Comparison of ENCODE assay signal across 8 cellular contexts in the genomic region with DNA sequence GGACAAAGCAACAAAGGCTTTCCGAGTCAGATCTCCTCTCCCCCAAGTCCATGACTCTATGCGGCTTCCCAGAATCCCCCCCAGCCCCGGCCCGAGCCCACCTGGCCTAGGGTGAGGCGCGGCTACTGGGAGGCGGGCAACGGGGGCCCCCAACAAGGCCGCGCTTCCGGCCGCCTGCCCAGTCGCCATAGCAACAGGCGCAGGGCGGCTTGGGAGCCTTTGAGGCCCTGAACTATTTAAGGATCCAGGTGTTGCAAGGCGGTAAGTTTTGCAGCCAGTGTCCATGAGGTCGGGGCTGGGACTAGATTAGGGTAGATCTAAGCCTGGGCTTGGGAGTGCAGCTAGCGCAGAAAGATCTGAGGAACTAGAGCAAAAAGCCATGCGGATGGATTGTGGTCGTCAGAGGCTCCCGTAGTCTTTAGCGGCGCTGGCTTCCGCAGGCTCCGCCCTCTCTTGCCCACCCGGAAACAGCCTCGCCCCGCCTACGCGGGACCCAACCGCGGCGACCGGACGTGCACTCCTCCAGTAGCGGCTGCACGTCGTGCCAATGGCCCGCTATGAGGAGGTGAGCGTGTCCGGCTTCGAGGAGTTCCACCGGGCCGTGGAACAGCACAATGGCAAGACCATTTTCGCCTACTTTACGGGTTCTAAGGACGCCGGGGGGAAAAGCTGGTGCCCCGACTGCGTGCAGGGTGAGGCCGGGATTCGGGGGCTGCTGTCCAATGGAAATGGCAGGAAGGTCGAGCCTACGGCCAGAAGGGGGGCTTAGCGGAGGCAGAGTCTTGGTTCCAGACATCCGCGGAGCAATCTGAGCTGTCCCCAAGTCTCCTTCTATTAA. TPM values are rescaled to one million over a fixed set of nuclear protein-coding genes. Genes with fewer than 3 reads are reported as not detected.
DNase-seq lines count a peak whose midpoint lies in the region; ATAC-seq and TF ChIP-seq lines count a peak whose summit lies in the region.

A gene (minus strand): TSS at position 176 of the 838 bp plus-strand sequence. CDS start 5,608 bp downstream, outside the sequence.
A gene (plus strand): TSS at position 525 of the 838 bp plus-strand sequence. CDS start 23 bp downstream, at position 548.

- peak within 1 kb of the TSS; percentile 76 for H3K27ac ChIP-seq in CD4-positive, alpha-beta T cell (ENCODE audit: low read depth, low read length)
- peak within 1 kb of the TSS; percentile 89 for H3K27ac ChIP-seq in HL-60 (replicated peaks)

- H3K27ac Mint-ChIP-seq in CD4-positive, alpha-beta T cell, result peak within 1 kb of the TSS; percentile 95
- peak within 1 kb of the TSS; percentile 98 for H3K27ac Mint-ChIP-seq in activated CD8-positive, alpha-beta T cell treated with anti-CD3 and anti-CD28 coated beads, Interleukin-2, amount 10 ng/mL, durations not matched to agents 7 days and 5 days

- peak; percentile 71 to 91 (median 85) for DNase-seq in CD4-positive, alpha-beta T cell
- DNase-seq in HL-60 (ENCODE audit: low read depth in 1 of 2, low spot score in 1 of 2) (peak in 1 of 2 experiments; percentile 84), NK-92 (lab: John Stamatoyannopoulos, UW; ENCODE audit: unreplicated experiment) (peak; percentile 8), medulla oblongata (ENCODE audit: extremely low spot score) (peak; percentile 88)
- peak; percentile 95 for DNase-seq in activated CD8-positive, alpha-beta T cell treated with anti-CD3 and anti-CD28 coated beads, Interleukin-2, amount 10 ng/mL, durations not matched to agents 7 days and 5 days
- DNase-seq in effector CD4-positive, alpha-beta T cell, result peak; percentile 82
- DNase-seq in stimulated activated CD4-positive, alpha-beta T cell treated with anti-CD3 and anti-CD28 coated beads, TNF-alpha, amount 100 ng/mL, for 48 hours (ENCODE audit: low read depth in 3 of 3), result peak; percentile 90 to 92 (median 92)

- peak; percentile 81 for ATAC-seq in CD4-positive, alpha-beta T cell (ENCODE audit: poor library complexity)
- peak; percentile 84 for ATAC-seq in GM19452 (IDR thresholded peaks at IDR 0.05; ENCODE audit: unreplicated experiment)
- ATAC-seq in activated CD8-positive, alpha-beta T cell treated with anti-CD3 and anti-CD28 coated beads, Interleukin-2, amount 10 ng/mL, durations not matched to agents 7 days and 5 days, result peak; percentile 86

- H3K4me3 Mint-ChIP-seq in CD4-positive, alpha-beta T cell, result peak within 1 kb of the TSS; percentile 99
- H3K4me3 Mint-ChIP-seq in activated CD8-positive, alpha-beta T cell treated with anti-CD3 and anti-CD28 coated beads, Interleukin-2, amount 10 ng/mL, durations not matched to agents 7 days and 5 days, result peak within 1 kb of the TSS; percentile 94

- H3K4me1 Mint-ChIP-seq in CD4-positive, alpha-beta T cell (ENCODE audit: low read depth), result peaks cover 78% of the 10 kb centered on the region
- H3K4me1 Mint-ChIP-seq in activated CD8-positive, alpha-beta T cell treated with anti-CD3 and anti-CD28 coated beads, Interleukin-2, amount 10 ng/mL, durations not matched to agents 7 days and 5 days (ENCODE audit: low read depth), result peaks cover 61% of the 10 kb centered on the region

- H3K9me3 Mint-ChIP-seq in CD4-positive, alpha-beta T cell, result no peaks in the 10 kb centered on the region
- no peaks in the 10 kb centered on the region for H3K9me3 Mint-ChIP-seq in activated CD8-positive, alpha-beta T cell treated with anti-CD3 and anti-CD28 coated beads, Interleukin-2, amount 10 ng/mL, durations not matched to agents 7 days and 5 days (ENCODE audit: insufficient read depth)

- no peak for TF ChIP-seq CTCF in CD4-positive, alpha-beta T cell (IDR thresholded peaks at IDR 0.05)
- TF ChIP-seq CTCF in HL-60 (IDR thresholded peaks at IDR 0.05; ENCODE audit: insufficient read depth, low read length), result no peak

- no peaks in the 10 kb centered on the region for H3K27me3 ChIP-seq in CD4-positive, alpha-beta T cell (ENCODE audit: control insufficient read depth, insufficient read depth, low read length)
- no peaks in the 10 kb centered on the region for H3K27me3 ChIP-seq in HL-60 (ENCODE audit: insufficient read depth, poor library complexity, severe bottlenecking)

- intact Hi-C loops in CD4-positive, alpha-beta T cell (cut with DNase I, micrococcal nuclease), result loop anchor here (1.0 to 10.0 kb wide), 4 partner anchors 11 to 1216 kb away; a partner anchor contains a TSS

- CTCF ChIA-PET in CD4-positive, alpha-beta T cell (lab: Charles Lee), result interaction anchor here (0.7 kb wide), 1 partner anchor 1202 kb away, joined by 3 read pairs; a partner anchor contains a TSS
- CTCF ChIA-PET in activated CD8-positive, alpha-beta T cell treated with anti-CD3 and anti-CD28 coated beads, Interleukin-2, amount 10 ng/mL, durations not matched to agents 7 days and 5 days (lab: Charles Lee), result interaction anchor here (0.9 to 1.7 kb wide), 5 partner anchors 9 to 363 kb away, joined by 3 to 7 read pairs (median 5); a partner anchor contains a TSS

- H3K27me3 Mint-ChIP-seq in CD4-positive, alpha-beta T cell, result no peaks in the 10 kb centered on the region
- H3K27me3 Mint-ChIP-seq in activated CD8-positive, alpha-beta T cell treated with anti-CD3 and anti-CD28 coated beads, Interleukin-2, amount 10 ng/mL, durations not matched to agents 7 days and 5 days (ENCODE audit: low read depth), result no peaks in the 10 kb centered on the region

- H3K36me3 Mint-ChIP-seq in CD4-positive, alpha-beta T cell (ENCODE audit: low read depth), result peaks cover 53% of the 10 kb centered on the region
- peaks cover 42% of the 10 kb centered on the region for H3K36me3 Mint-ChIP-seq in activated CD8-positive, alpha-beta T cell treated with anti-CD3 and anti-CD28 coated beads, Interleukin-2, amount 10 ng/mL, durations not matched to agents 7 days and 5 days (ENCODE audit: low read depth)

- H3K4me3 ChIP-seq in HL-60 (replicated peaks; ENCODE audit: insufficient read depth, low read length), result peak within 1 kb of the TSS; percentile 76

- no peaks in the 10 kb centered on the region for H3K9me3 ChIP-seq in CD4-positive, alpha-beta T cell (ENCODE audit: control insufficient read depth, low read length)

- POLR2A ChIA-PET in CD4-positive, alpha-beta T cell (lab: Charles Lee), result interaction anchor here (0.8 to 3.8 kb wide), 4 partner anchors 10 to 364 kb away, joined by 3 to 30 read pairs (median 8); a partner anchor contains a TSS
- POLR2A ChIA-PET in activated CD8-positive, alpha-beta T cell treated with anti-CD3 and anti-CD28 coated beads, Interleukin-2, amount 10 ng/mL, durations not matched to agents 7 days and 5 days (lab: Charles Lee), result interaction anchor here (0.7 to 4.9 kb wide), 4 partner anchors 10 to 1915 kb away, joined by 3 to 36 read pairs (median 4); a partner anchor contains a TSS

RNA-seq across cellular contexts. Expression of the first gene that starts in this region (rescaled TPM):
- total RNA-seq in CD4-positive, alpha-beta T cell, result 10 to 100 TPM in 1 of 2 experiments, 1 to 10 TPM in 1; 8.9 to 11.7 TPM
- total RNA-seq in activated CD8-positive, alpha-beta T cell treated with anti-CD3 and anti-CD28 coated beads, Interleukin-2, amount 10 ng/mL, durations not matched to agents 7 days and 5 days, result 10 to 100 TPM; 14.0 to 19.5 TPM

RNA-seq across cellular contexts. Expression of the second gene that starts in this region (rescaled TPM):
- 10 to 100 TPM; 13.2 to 17.7 TPM for total RNA-seq in CD4-positive, alpha-beta T cell
- total RNA-seq in activated CD8-positive, alpha-beta T cell treated with anti-CD3 and anti-CD28 coated beads, Interleukin-2, amount 10 ng/mL, durations not matched to agents 7 days and 5 days, result 10 to 100 TPM; 81.8 to 94.7 TPM

Comparison
In these comparisons a context has a peak if more than half of its experiments do, and no peak if none do; other contexts are left out.
1. RNA of the second gene that starts in this region (total RNA-seq): 81.8 to 94.7 TPM in activated CD8-positive, alpha-beta T cell treated with anti-CD3 and anti-CD28 coated beads, Interleukin-2, amount 10 ng/mL, durations not matched to agents 7 days and 5 days; 13.2 to 17.7 TPM in CD4-positive, alpha-beta T cell; every median in the first group is over 4 times any median in the second.
2. Peak in every context shown above with its lines, with median percentiles within 50 percentile points of each other: ATAC-seq.